ENCODE assay signal across 8 cellular contexts in the genomic region with DNA sequence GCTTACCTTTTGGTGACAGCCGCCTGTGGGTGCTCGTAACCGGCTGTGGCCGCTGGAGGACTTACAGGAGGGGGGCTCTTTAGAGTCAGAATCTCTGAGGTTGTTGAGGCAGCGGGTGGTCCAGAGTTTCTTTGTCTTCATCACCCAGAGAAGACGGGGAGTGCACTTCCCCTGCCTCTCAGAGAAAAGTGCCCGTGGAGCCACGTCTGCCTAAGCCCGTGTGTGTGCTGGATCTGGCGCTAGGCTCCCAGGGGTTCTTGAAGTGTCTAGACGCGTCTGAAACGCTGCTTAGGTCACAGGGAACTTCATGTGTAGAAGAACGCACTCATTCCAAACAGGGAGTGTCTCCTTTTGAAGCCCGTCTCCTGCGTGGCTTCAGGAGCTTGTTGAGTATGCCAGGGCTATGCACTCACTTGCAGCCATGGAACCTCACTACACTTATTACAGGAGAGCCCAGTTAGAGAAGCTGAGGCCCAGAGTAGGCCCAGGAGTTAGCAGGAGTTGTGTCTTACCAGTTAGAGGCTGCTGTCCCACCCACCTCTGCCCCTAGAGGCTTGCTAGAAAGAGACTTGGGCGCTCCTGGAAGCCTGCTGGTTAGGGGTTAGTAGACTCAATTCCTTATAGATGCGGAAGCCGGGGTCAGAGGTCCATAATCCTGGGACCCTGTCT. TPM values are rescaled to one million over a fixed set of nuclear protein-coding genes. Genes with fewer than 3 reads are reported as not detected.
A peak's percentile ranks its signal among the peaks of the same experiment; 100 is the strongest.
DNase-seq lines count a peak whose midpoint lies in the region; ATAC-seq and TF ChIP-seq lines count a peak whose summit lies in the region.

No MANE protein-coding gene starts in this region.

- CTCF ChIA-PET in activated CD8-positive, alpha-beta memory T cell treated with anti-CD3 and anti-CD28 coated beads, Interleukin-2, amount 10 ng/mL, durations not matched to agents 7 days and 5 days (lab: Charles Lee): interaction anchor here (1.9 to 4.2 kb wide), 3 partner anchors 11 to 112 kb away, joined by 7 to 20 read pairs (median 17); partner anchors contain the start of genes PSMA7 and SS18L1
- CTCF ChIA-PET in activated CD4-positive, alpha-beta memory T cell treated with anti-CD3 and anti-CD28 coated beads, Interleukin-2, amount 10 ng/mL, durations not matched to agents 7 days and 5 days (lab: Charles Lee): interaction anchor here (2.3 kb wide), 1 partner anchor 18 kb away, joined by 14 read pairs; no protein-coding TSS in a partner anchor

- POLR2A ChIA-PET in activated CD4-positive, alpha-beta memory T cell treated with anti-CD3 and anti-CD28 coated beads, Interleukin-2, amount 10 ng/mL, durations not matched to agents 7 days and 5 days (lab: Charles Lee): interaction anchor here (1.4 to 6.9 kb wide), 3 partner anchors 15 to 56 kb away, joined by 3 to 60 read pairs (median 41); partner anchors contain the start of genes PSMA7, SS18L1 and TAF4

- DNase-seq in activated CD8-positive, alpha-beta memory T cell treated with anti-CD3 and anti-CD28 coated beads, Interleukin-2, amount 10 ng/mL, durations not matched to agents 7 days and 5 days: no peak
- no peak for DNase-seq in activated CD8-positive, alpha-beta memory T cell treated with anti-CD3 and anti-CD28 coated beads for 24 hours
- no peak for DNase-seq in activated CD4-positive, alpha-beta memory T cell treated with anti-CD3 and anti-CD28 coated beads, Interleukin-2, amount 10 ng/mL, durations not matched to agents 7 days and 5 days
- DNase-seq in stomach (no peak), activated gamma-delta T cell (lab: John Stamatoyannopoulos, UW) (no peak), NCI-H748 treated with DMSO at 0.1 percent for 48 hours (lab: John Stamatoyannopoulos, UW) (no peak)

- H3K4me3 Mint-ChIP-seq in activated CD8-positive, alpha-beta memory T cell treated with anti-CD3 and anti-CD28 coated beads, Interleukin-2, amount 10 ng/mL, durations not matched to agents 7 days and 5 days: peak overlapping the region; percentile 75
- peak overlapping the region; percentile 78 for H3K4me3 Mint-ChIP-seq in activated CD4-positive, alpha-beta memory T cell treated with anti-CD3 and anti-CD28 coated beads, Interleukin-2, amount 10 ng/mL, durations not matched to agents 7 days and 5 days

- no peak for TF ChIP-seq EP300 in stomach (IDR thresholded peaks at IDR 0.05)

- intact Hi-C loops in stomach (cut with DNase I; ENCODE audit: low total_unique reads): no loop called here

- H3K9me3 Mint-ChIP-seq in activated CD8-positive, alpha-beta memory T cell treated with anti-CD3 and anti-CD28 coated beads, Interleukin-2, amount 10 ng/mL, durations not matched to agents 7 days and 5 days (ENCODE audit: low read depth): no peaks in the 10 kb centered on the region
- no peaks in the 10 kb centered on the region for H3K9me3 Mint-ChIP-seq in activated CD4-positive, alpha-beta memory T cell treated with anti-CD3 and anti-CD28 coated beads, Interleukin-2, amount 10 ng/mL, durations not matched to agents 7 days and 5 days

- peaks cover 33 to 49% (median 42%) of the 10 kb centered on the region in 4 donors for H3K36me3 ChIP-seq in stomach

- peaks cover 21% of the 10 kb centered on the region for H3K4me1 Mint-ChIP-seq in activated CD8-positive, alpha-beta memory T cell treated with anti-CD3 and anti-CD28 coated beads, Interleukin-2, amount 10 ng/mL, durations not matched to agents 7 days and 5 days
- H3K4me1 Mint-ChIP-seq in activated CD4-positive, alpha-beta memory T cell treated with anti-CD3 and anti-CD28 coated beads, Interleukin-2, amount 10 ng/mL, durations not matched to agents 7 days and 5 days: peaks cover 29% of the 10 kb centered on the region

- peaks cover 0 to 15% (median 2%) of the 10 kb centered on the region in 3 donors for H3K27me3 ChIP-seq in stomach

- WGBS in stomach, 5 donors: 16 to 25% (median 22%) methylated on average over 16 to 19 of the region's 19 CpGs

- no peak overlapping the region for H3K27ac Mint-ChIP-seq in activated CD8-positive, alpha-beta memory T cell treated with anti-CD3 and anti-CD28 coated beads, Interleukin-2, amount 10 ng/mL, durations not matched to agents 7 days and 5 days
- peak overlapping the region; percentile 66 for H3K27ac Mint-ChIP-seq in activated CD4-positive, alpha-beta memory T cell treated with anti-CD3 and anti-CD28 coated beads, Interleukin-2, amount 10 ng/mL, durations not matched to agents 7 days and 5 days

- peaks cover 35% of the 10 kb centered on the region for H3K36me3 Mint-ChIP-seq in activated CD8-positive, alpha-beta memory T cell treated with anti-CD3 and anti-CD28 coated beads, Interleukin-2, amount 10 ng/mL, durations not matched to agents 7 days and 5 days
- H3K36me3 Mint-ChIP-seq in activated CD4-positive, alpha-beta memory T cell treated with anti-CD3 and anti-CD28 coated beads, Interleukin-2, amount 10 ng/mL, durations not matched to agents 7 days and 5 days (ENCODE audit: low read depth): peaks cover 38% of the 10 kb centered on the region

- H3K9me3 ChIP-seq in iPS-18c (ENCODE audit: control insufficient read depth, insufficient read depth, low read length): no peaks in the 10 kb centered on the region
- no peaks in the 10 kb centered on the region for H3K9me3 ChIP-seq in stomach

- peaks cover 2% of the 10 kb centered on the region for H3K27me3 Mint-ChIP-seq in activated CD8-positive, alpha-beta memory T cell treated with anti-CD3 and anti-CD28 coated beads, Interleukin-2, amount 10 ng/mL, durations not matched to agents 7 days and 5 days
- H3K27me3 Mint-ChIP-seq in activated CD4-positive, alpha-beta memory T cell treated with anti-CD3 and anti-CD28 coated beads, Interleukin-2, amount 10 ng/mL, durations not matched to agents 7 days and 5 days: no peaks in the 10 kb centered on the region

- no peak for TF ChIP-seq CTCF in stomach (IDR thresholded peaks at IDR 0.05)

- peak overlapping the region; percentile 83 to 99 (median 94) for H3K27ac ChIP-seq in stomach

- peaks cover 16 to 42% (median 29%) of the 10 kb centered on the region in 4 donors for H3K4me1 ChIP-seq in stomach

- H3K4me3 ChIP-seq in iPS-18c (ENCODE audit: insufficient read depth, low read depth, low read length) (peak overlapping the region; percentile 78), stomach (peak overlapping the region; percentile 87 to 99 (median 96))

- ATAC-seq in activated CD8-positive, alpha-beta memory T cell treated with anti-CD3 and anti-CD28 coated beads, Interleukin-2, amount 10 ng/mL, durations not matched to agents 7 days and 5 days: no peak
- ATAC-seq in GM21526 (IDR thresholded peaks at IDR 0.05; ENCODE audit: low FRiP score, unreplicated experiment): no peak

- no peak for TF ChIP-seq POLR2A in stomach (IDR thresholded peaks at IDR 0.05)

RNA-seq across cellular contexts. Expression of gene LSM14B, which starts 1.3 kb away (rescaled TPM):
- total RNA-seq in activated CD8-positive, alpha-beta memory T cell treated with anti-CD3 and anti-CD28 coated beads, Interleukin-2, amount 10 ng/mL, durations not matched to agents 7 days and 5 days: 10 to 100 TPM; 34.6 to 34.8 TPM
- 10 to 100 TPM; 38.9 to 39.0 TPM for total RNA-seq in activated CD4-positive, alpha-beta memory T cell treated with anti-CD3 and anti-CD28 coated beads, Interleukin-2, amount 10 ng/mL, durations not matched to agents 7 days and 5 days
- 10 to 100 TPM in 4 of 5 donors, under 1 TPM in 1; 0.58 to 27.2 (median 15.6) TPM for total RNA-seq in stomach
- polyA plus RNA-seq in stomach: 10 to 100 TPM; 14.1 to 18.0 (median 14.9) TPM

RNA-seq across cellular contexts. Expression of gene PSMA7, which starts 19.6 kb away (rescaled TPM):
- 100 to 1,000 TPM; 287 to 359 TPM for total RNA-seq in activated CD8-positive, alpha-beta memory T cell treated with anti-CD3 and anti-CD28 coated beads, Interleukin-2, amount 10 ng/mL, durations not matched to agents 7 days and 5 days
- 100 to 1,000 TPM; 243 to 246 TPM for total RNA-seq in activated CD4-positive, alpha-beta memory T cell treated with anti-CD3 and anti-CD28 coated beads, Interleukin-2, amount 10 ng/mL, durations not matched to agents 7 days and 5 days
- 100 to 1,000 TPM; 119 to 202 (median 140) TPM for total RNA-seq in stomach
- 100 to 1,000 TPM; 245 to 280 (median 247) TPM for polyA plus RNA-seq in stomach

RNA-seq across cellular contexts. Expression of gene SS18L1, which starts 20.0 kb away (rescaled TPM):
- total RNA-seq in activated CD8-positive, alpha-beta memory T cell treated with anti-CD3 and anti-CD28 coated beads, Interleukin-2, amount 10 ng/mL, durations not matched to agents 7 days and 5 days: 10 to 100 TPM; 19.5 to 23.0 TPM
- total RNA-seq in activated CD4-positive, alpha-beta memory T cell treated with anti-CD3 and anti-CD28 coated beads, Interleukin-2, amount 10 ng/mL, durations not matched to agents 7 days and 5 days: 10 to 100 TPM; 15.1 to 16.7 TPM
- total RNA-seq in stomach: 10 to 100 TPM in 3 of 5 donors, 1 to 10 TPM in 2; 5.8 to 34.8 (median 13.0) TPM
- 1 to 10 TPM; 5.5 to 9.6 (median 6.1) TPM for polyA plus RNA-seq in stomach

RNA-seq across cellular contexts. Expression of gene TAF4, which starts 57.9 kb away (rescaled TPM):
- total RNA-seq in activated CD8-positive, alpha-beta memory T cell treated with anti-CD3 and anti-CD28 coated beads, Interleukin-2, amount 10 ng/mL, durations not matched to agents 7 days and 5 days: 10 to 100 TPM; 21.1 to 24.2 TPM
- total RNA-seq in activated CD4-positive, alpha-beta memory T cell treated with anti-CD3 and anti-CD28 coated beads, Interleukin-2, amount 10 ng/mL, durations not matched to agents 7 days and 5 days: 10 to 100 TPM; 18.0 to 20.0 TPM
- 10 to 100 TPM in 4 of 5 donors, 1 to 10 TPM in 1; 9.5 to 33.9 (median 22.6) TPM for total RNA-seq in stomach
- polyA plus RNA-seq in stomach: 1 to 10 TPM; 3.2 to 4.3 (median 3.8) TPM

RNA-seq across cellular contexts. Expression of gene MTG2, which starts 59.2 kb away (rescaled TPM):
- total RNA-seq in activated CD8-positive, alpha-beta memory T cell treated with anti-CD3 and anti-CD28 coated beads, Interleukin-2, amount 10 ng/mL, durations not matched to agents 7 days and 5 days: 10 to 100 TPM; 34.0 to 40.1 TPM
- 10 to 100 TPM; 25.6 to 27.2 TPM for total RNA-seq in activated CD4-positive, alpha-beta memory T cell treated with anti-CD3 and anti-CD28 coated beads, Interleukin-2, amount 10 ng/mL, durations not matched to agents 7 days and 5 days
- 10 to 100 TPM; 13.6 to 77.9 (median 22.8) TPM for total RNA-seq in stomach
- 10 to 100 TPM; 14.7 to 28.2 (median 19.8) TPM for polyA plus RNA-seq in stomach
